ENCODE assay signal across 23 cellular contexts in genomic region chr3:37816271-37816670, GRCh38.
"Had no signal": no experiment of that assay in that cellular context is flagged by ENCODE, and none has a peak within 500 bp of the region (broad histone marks: within the 10 kb centered on the region; RNA-seq: fewer than 3 reads in every experiment).

No MANE protein-coding gene starts in this region.

- H3K4me3 ChIP-seq: lower lobe of right lung, mucosa of descending colon, sigmoid colon, smooth muscle cell, stomach, transverse colon had no signal

- H3K9me3 Mint-ChIP-seq: activated T-cell treated with anti-CD3 and anti-CD28 coated beads, Interleukin-2, amount 50 U/mL, for 24 hours; activated T-helper 2 cell treated with anti-CD3 and anti-CD28 coated beads, Interferon-gamma antibody, Interleukin-2, Interleukin-4, amounts not matched to agents 10 μg/mL and 5 μg/mL and 100 μg/mL, durations not matched to agents 14 hours and 24 hours and 36 hours; stimulated activated memory B cell treated with anti-CD40 and anti-IgM and Interleukin-4, amounts not matched to agents 10 μg/mL and 1 μg/mL and 100 μg/mL, for 72 hours had no signal

- H3K4me1 Mint-ChIP-seq: stimulated activated memory B cell treated with anti-CD40 and anti-IgM and Interleukin-4, amounts not matched to agents 10 μg/mL and 1 μg/mL and 100 μg/mL, for 72 hours had no signal

- DNase-seq: activated CD4-positive, alpha-beta T cell treated with anti-CD3 and anti-CD28 coated beads for 1 hour; activated CD8-positive, alpha-beta memory T cell treated with anti-CD3 and anti-CD28 coated beads for 24 hours; activated CD8-positive, alpha-beta memory T cell treated with anti-CD3 and anti-CD28 coated beads, Interleukin-2, amount 50 U/mL, for 4 hours; activated naive CD4-positive, alpha-beta T cell; activated T-cell treated with anti-CD3 and anti-CD28 coated beads, Interleukin-2, amount 50 U/mL, for 24 hours; amniotic stem cell; cerebellar nuclear complex; cortex of kidney; kidney; lower lobe of right lung; mesendoderm; mucosa of descending colon; retina; sigmoid colon; stimulated activated CD4-positive, alpha-beta T cell treated with anti-CD3 and anti-CD28 coated beads, Interleukin-15, amount 100 ng/mL, for 24 hours; stomach; T-helper 1 cell; transverse colon; WERI-Rb-1 had no signal

- H3K27me3 ChIP-seq: sigmoid colon, stomach, transverse colon had no signal

- H3K27ac Mint-ChIP-seq: activated naive CD8-positive, alpha-beta T cell; activated T-cell treated with anti-CD3 and anti-CD28 coated beads, Interleukin-2, amount 50 U/mL, for 24 hours; activated T-helper 2 cell treated with anti-CD3 and anti-CD28 coated beads, Interferon-gamma antibody, Interleukin-2, Interleukin-4, amounts not matched to agents 10 μg/mL and 5 μg/mL and 100 μg/mL, durations not matched to agents 14 hours and 24 hours and 36 hours; stimulated activated memory B cell treated with anti-CD40 and anti-IgM and Interleukin-4, amounts not matched to agents 10 μg/mL and 1 μg/mL and 100 μg/mL, for 72 hours had no signal

- H3K27ac ChIP-seq: lower lobe of right lung, sigmoid colon, stomach, transverse colon, WERI-Rb-1 had no signal

- H3K4me2 ChIP-seq: smooth muscle cell had no signal

- H3K9me3 ChIP-seq: lower lobe of right lung, mucosa of descending colon, sigmoid colon, stomach, transverse colon had no signal

- H3K36me3 Mint-ChIP-seq: activated naive CD8-positive, alpha-beta T cell; stimulated activated memory B cell treated with anti-CD40 and anti-IgM and Interleukin-4, amounts not matched to agents 10 μg/mL and 1 μg/mL and 100 μg/mL, for 72 hours had no signal

- ATAC-seq: lower lobe of right lung; mucosa of descending colon; stimulated activated memory B cell treated with anti-CD40 and anti-IgM and Interleukin-4, amounts not matched to agents 10 μg/mL and 1 μg/mL and 100 μg/mL, for 72 hours had no signal

- H3K36me3 ChIP-seq: sigmoid colon, transverse colon, WERI-Rb-1 had no signal

- H3K4me3 Mint-ChIP-seq: activated naive CD8-positive, alpha-beta T cell; activated T-cell treated with anti-CD3 and anti-CD28 coated beads, Interleukin-2, amount 50 U/mL, for 24 hours; stimulated activated memory B cell treated with anti-CD40 and anti-IgM and Interleukin-4, amounts not matched to agents 10 μg/mL and 1 μg/mL and 100 μg/mL, for 72 hours had no signal
